15 cellular contexts compared by ENCODE assay signal in the genomic region with DNA sequence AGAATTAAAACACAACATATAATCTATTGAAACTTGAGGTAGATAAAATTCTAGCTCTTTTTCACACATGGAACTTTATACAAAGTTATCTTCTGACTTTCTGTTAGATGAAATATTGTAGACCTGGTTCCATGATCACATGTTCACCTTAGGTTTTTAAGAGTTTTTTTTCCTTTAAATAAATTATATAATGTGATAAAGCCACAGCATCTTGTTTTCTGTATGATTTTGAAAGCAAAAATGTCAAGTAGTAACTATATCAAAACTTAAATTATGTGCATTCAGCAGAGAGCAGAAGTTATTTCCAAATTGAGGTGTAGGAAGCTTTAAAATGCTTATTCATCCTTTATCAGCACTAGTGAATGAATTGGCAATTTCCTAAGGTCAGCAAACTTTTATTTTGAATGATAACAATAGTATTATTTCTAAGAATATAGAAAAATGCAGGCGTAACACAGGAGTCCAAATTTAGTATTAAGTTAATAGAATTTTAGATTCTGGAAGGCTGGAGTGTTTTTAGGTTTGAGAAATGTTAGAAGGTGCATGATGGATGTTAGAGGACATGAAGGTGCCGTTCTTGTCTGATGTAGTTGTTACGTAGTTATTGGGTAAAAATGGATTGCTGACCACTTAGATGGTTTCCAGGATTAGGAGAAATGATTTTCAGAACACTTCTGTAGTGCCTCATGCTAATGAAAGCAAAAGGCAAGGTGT.
"Had no signal": no experiment of that assay in that cellular context is flagged by ENCODE, and none has a peak within 500 bp of the region (broad histone marks: within the 10 kb centered on the region; RNA-seq: fewer than 3 reads in every experiment).

No MANE protein-coding gene starts in this region.

- H3K4me3 Mint-ChIP-seq: activated B cell treated with CpG ODN at 0.5 μM for 24 hours; neural crest cell; stimulated activated effector memory CD8-positive, alpha-beta T cell treated with anti-CD3 and anti-CD28 coated beads, Interleukin-12 subunit alpha, Interleukin-12 subunit beta, amount 100 ng/mL, for 72 hours had no signal

- ATAC-seq: gastroesophageal sphincter; heart right ventricle; left colon; stimulated activated effector memory CD8-positive, alpha-beta T cell treated with anti-CD3 and anti-CD28 coated beads, Interleukin-12 subunit alpha, Interleukin-12 subunit beta, amount 100 ng/mL, for 72 hours had no signal

- H3K27ac Mint-ChIP-seq: stimulated activated effector memory CD8-positive, alpha-beta T cell treated with anti-CD3 and anti-CD28 coated beads, Interleukin-12 subunit alpha, Interleukin-12 subunit beta, amount 100 ng/mL, for 72 hours had no signal

- H3K36me3 ChIP-seq: ovary had no signal

- H3K9me3 Mint-ChIP-seq: stimulated activated effector memory CD8-positive, alpha-beta T cell treated with anti-CD3 and anti-CD28 coated beads, Interleukin-12 subunit alpha, Interleukin-12 subunit beta, amount 100 ng/mL, for 72 hours had no signal

- H3K27me3 Mint-ChIP-seq: activated B cell treated with CpG ODN at 0.5 μM for 24 hours had no signal

- H3K4me3 ChIP-seq: gastroesophageal sphincter, heart right ventricle, lung, ovary had no signal

- H3K27me3 ChIP-seq: brain microvascular endothelial cell, gastroesophageal sphincter, heart right ventricle, ovary had no signal

- H3K9me3 ChIP-seq: gastroesophageal sphincter, heart right ventricle, ovary had no signal

- H3K27ac ChIP-seq: brain microvascular endothelial cell, gastroesophageal sphincter, ovary had no signal

- DNase-seq: activated B cell treated with CpG ODN at 0.5 μM for 24 hours; activated CD4-positive, alpha-beta T cell treated with anti-CD3 and anti-CD28 coated beads for 48 hours; activated naive CD4-positive, alpha-beta T cell treated with Interleukin-2 at 50 U/mL for 16 hours; anterior cingulate cortex; brain microvascular endothelial cell; cortex of kidney; effector memory CD4-positive, alpha-beta T cell; heart right ventricle; left colon; midbrain; ovary had no signal
